Comparison of ENCODE assay signal across 2 cellular contexts in the genomic region with DNA sequence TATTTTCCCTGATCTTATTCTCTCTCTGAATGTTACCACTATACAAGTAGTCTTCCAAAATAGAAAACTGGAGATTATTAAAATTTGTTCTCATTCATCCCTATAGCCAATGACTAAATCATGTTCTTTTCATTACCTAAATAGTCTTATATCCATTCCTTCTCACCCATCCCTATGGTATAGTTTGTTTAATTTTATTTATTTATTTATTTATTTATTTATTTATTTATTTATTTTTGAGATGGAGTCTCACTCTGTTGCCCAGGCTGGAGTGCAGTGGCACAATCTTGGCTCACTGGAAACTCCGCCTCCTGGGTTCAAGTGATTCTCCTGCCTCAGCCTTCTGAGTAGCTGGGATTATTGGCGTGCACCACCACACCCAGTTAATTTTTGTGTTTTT. TPM values are rescaled to one million over a fixed set of nuclear protein-coding genes. Genes with fewer than 3 reads are reported as not detected.
"Had no signal": no experiment of that assay in that cellular context is flagged by ENCODE, and none has a peak within 500 bp of the region (broad histone marks: within the 10 kb centered on the region; RNA-seq: fewer than 3 reads in every experiment).

No MANE protein-coding gene starts in this region.

RNA-seq across cellular contexts. Expression of gene SH2D1B, which starts 50.5 kb away (rescaled TPM):
- total RNA-seq: G401, GM12878 had no signal
